In the genomic region with DNA sequence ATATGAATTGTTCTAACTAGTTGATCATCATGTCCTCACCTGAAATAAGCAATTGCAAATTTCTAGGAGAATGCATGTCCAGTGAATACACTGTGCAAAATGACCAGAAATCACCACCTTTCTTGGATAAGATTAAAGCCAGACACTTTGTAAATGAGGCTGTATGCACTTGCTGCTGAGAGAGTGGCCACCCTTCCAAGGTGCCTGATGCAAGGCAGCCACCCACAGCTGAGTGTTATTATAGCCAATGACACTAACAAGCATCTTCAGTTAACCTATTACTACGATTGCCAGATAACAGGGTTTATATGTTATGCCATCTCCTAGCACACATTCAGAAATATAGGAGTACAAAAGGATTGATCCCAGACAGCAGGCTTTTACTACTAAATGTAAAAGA, we compare ENCODE assay signal across 6 cellular contexts.
"Had no signal": no experiment of that assay in that cellular context is flagged by ENCODE, and none has a peak within 500 bp of the region (broad histone marks: within the 10 kb centered on the region; RNA-seq: fewer than 3 reads in every experiment).

No MANE protein-coding gene starts in this region.

- H3K4me3 Mint-ChIP-seq: GM23338, H9, IgD-negative memory B cell had no signal

- H3K36me3 Mint-ChIP-seq: IgD-negative memory B cell had no signal

- H3K4me3 ChIP-seq: GM23338 had no signal

- H3K4me1 Mint-ChIP-seq: GM23338, IgD-negative memory B cell had no signal

- H3K27ac ChIP-seq: HL-60 had no signal

- H3K27me3 Mint-ChIP-seq: IgD-negative memory B cell had no signal

- DNase-seq: H9, HCEC 1CT had no signal

- H2AFZ ChIP-seq: GM23338 had no signal

- H3K4me2 ChIP-seq: GM23338 had no signal

- ATAC-seq: GM23338, HepG2 had no signal
